In the genomic region with DNA sequence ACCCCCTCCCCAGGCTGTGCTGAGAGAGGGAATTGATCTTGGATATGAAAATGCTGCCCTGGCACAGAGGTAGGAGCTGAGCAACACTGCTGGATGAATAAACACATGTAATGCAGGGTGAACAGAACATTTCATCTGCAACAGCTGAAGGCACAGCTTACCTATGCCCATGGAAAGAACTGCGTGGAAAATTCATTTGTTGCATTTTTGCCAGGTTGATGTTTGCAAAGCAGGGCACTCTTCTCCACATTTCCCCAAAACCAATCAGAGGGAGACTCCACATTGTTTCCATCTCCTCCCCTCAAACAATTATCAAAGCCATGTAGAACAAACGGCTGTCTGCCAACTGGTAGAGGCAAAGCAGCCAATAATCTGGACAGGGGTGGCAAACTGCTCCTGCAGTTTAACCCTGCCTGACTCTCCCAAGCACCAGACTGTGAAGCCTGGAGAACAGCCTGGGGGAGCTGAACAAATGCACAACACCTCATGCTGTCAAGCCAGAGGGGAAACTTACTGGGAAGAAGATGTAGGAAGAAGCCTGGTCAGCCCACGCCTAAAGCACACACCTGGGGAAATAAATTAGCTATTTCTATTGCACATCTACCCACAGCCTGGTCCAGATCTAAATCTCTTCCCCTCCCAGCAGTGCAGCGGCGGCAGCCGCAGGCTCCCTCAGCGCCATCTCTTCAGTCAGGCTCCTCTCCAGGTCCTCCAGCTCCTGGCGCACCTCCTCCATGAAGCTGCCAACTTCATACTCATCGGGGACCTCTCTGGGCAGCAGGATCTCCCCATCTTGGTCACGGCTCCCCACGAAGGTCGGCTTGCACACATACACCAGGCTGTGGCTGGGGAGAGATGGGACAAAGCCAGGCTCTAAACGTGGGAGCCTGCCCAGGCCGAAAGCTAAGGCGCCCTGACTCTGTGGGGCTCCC, we compare ENCODE assay signal across 16 cellular contexts. TPM values are rescaled to one million over a fixed set of nuclear protein-coding genes. Genes with fewer than 3 reads are reported as not detected.
DNase-seq lines count a peak whose midpoint lies in the region; ATAC-seq and TF ChIP-seq lines count a peak whose summit lies in the region.
"Had no signal": no experiment of that assay in that cellular context is flagged by ENCODE, and none has a peak within 500 bp of the region (broad histone marks: within the 10 kb centered on the region; RNA-seq: fewer than 3 reads in every experiment).

No MANE protein-coding gene starts in this region.

- H3K4me1 Mint-ChIP-seq in central memory CD8-positive, alpha-beta T cell: peaks cover 38% of the 10 kb centered on the region

- no peak overlapping the region for H3K4me3 Mint-ChIP-seq in central memory CD8-positive, alpha-beta T cell
- H3K4me3 Mint-ChIP-seq: activated naive CD4-positive, alpha-beta T cell treated with anti-CD3 and anti-CD28 coated beads, Interleukin-2, amount 50 U/mL, for 24 hours; CD4-positive, alpha-beta T cell; immature natural killer cell had no signal

- TF ChIP-seq CTCF in omental fat pad (IDR thresholded peaks at IDR 0.05): no peak
- TF ChIP-seq CTCF in GM13977 (IDR thresholded peaks at IDR 0.05; ENCODE audit: extremely low read depth, insufficient read depth, missing control alignments): no peak

- peaks cover 4% of the 10 kb centered on the region for H3K36me3 Mint-ChIP-seq in central memory CD8-positive, alpha-beta T cell (ENCODE audit: insufficient read depth)
- H3K36me3 Mint-ChIP-seq: activated naive CD4-positive, alpha-beta T cell treated with anti-CD3 and anti-CD28 coated beads, Interleukin-2, amount 50 U/mL, for 24 hours; immature natural killer cell had no signal

- ATAC-seq in central memory CD8-positive, alpha-beta T cell (replicated peaks; ENCODE audit: extremely low read depth, poor library complexity, severe bottlenecking): no peak
- ATAC-seq in left lobe of liver (peak; percentile 65), omental fat pad (ENCODE audit: low FRiP score) (no peak), GM21723 (IDR thresholded peaks at IDR 0.05; ENCODE audit: unreplicated experiment) (no peak)
- ATAC-seq: body of pancreas had no signal

- H3K27ac Mint-ChIP-seq in central memory CD8-positive, alpha-beta T cell (ENCODE audit: low read depth): peak overlapping the region; percentile 19
- H3K27ac Mint-ChIP-seq: activated naive CD4-positive, alpha-beta T cell treated with anti-CD3 and anti-CD28 coated beads, Interleukin-2, amount 50 U/mL, for 24 hours; CD4-positive, alpha-beta T cell had no signal

- DNase-seq in Ammon's horn (ENCODE audit: low spot score) (peak; percentile 59), NCI-H1092 (lab: John Stamatoyannopoulos, UW) (peak; percentile 15), left lobe of liver (ENCODE audit: low spot score) (peak; percentile 83), AG08396 (ENCODE audit: low spot score) (no peak), omental fat pad (ENCODE audit: low spot score) (no peak), GM13977 (ENCODE audit: low spot score) (no peak)
- no peak for DNase-seq in central memory CD8-positive, alpha-beta T cell (ENCODE audit: low spot score in 2 of 2)
- DNase-seq: activated CD4-positive, alpha-beta T cell treated with anti-CD3 and anti-CD28 coated beads, Interleukin-2, amount 50 U/mL, for 4 hours; activated T-cell treated with anti-CD3 and anti-CD28 coated beads, Interleukin-2, amount 50 U/mL, for 1 hour; body of pancreas; CD4-positive, alpha-beta T cell; DMS79 treated with DMSO at 0.1 percent for 48 hours; immature natural killer cell; mesenchymal stem cell had no signal

- H3K27me3 Mint-ChIP-seq in central memory CD8-positive, alpha-beta T cell: no peaks in the 10 kb centered on the region
- H3K27me3 Mint-ChIP-seq: activated naive CD4-positive, alpha-beta T cell treated with anti-CD3 and anti-CD28 coated beads, Interleukin-2, amount 50 U/mL, for 24 hours; CD4-positive, alpha-beta T cell had no signal

- no peaks in the 10 kb centered on the region for H3K9me3 Mint-ChIP-seq in central memory CD8-positive, alpha-beta T cell
- H3K9me3 Mint-ChIP-seq: activated naive CD4-positive, alpha-beta T cell treated with anti-CD3 and anti-CD28 coated beads, Interleukin-2, amount 50 U/mL, for 24 hours; CD4-positive, alpha-beta T cell; immature natural killer cell had no signal

- in situ Hi-C loops in GM13977 (cut with MboI; ENCODE audit: low pct_unique_long_range_greater_than_20kb, low sequenced_read_pairs, unreplicated experiment): no loop called here

RNA-seq across cellular contexts. Expression of a gene that starts 44.3 kb away (rescaled TPM):
- total RNA-seq in left lobe of liver (5.5 TPM), omental fat pad (10 to 100 TPM; 16.5 to 33.6 (median 21.7) TPM)

Comparison
In these comparisons a context has a peak if more than half of its experiments do, and no peak if none do; other contexts are left out.
1. DNase-seq: peak in Ammon's horn (single experiment), NCI-H1092 (single experiment) and left lobe of liver (single experiment); none in central memory CD8-positive, alpha-beta T cell (0 of 2), AG08396 (single experiment), omental fat pad (single experiment) and GM13977 (single experiment).